ENCODE assay signal across 8 cellular contexts in genomic region chr14:76946753-76947077, GRCh38.
DNase-seq lines count a peak whose midpoint lies in the region; ATAC-seq and TF ChIP-seq lines count a peak whose summit lies in the region.

No MANE protein-coding gene starts in this region.

- H3K9me3 Mint-ChIP-seq in activated CD4-positive, alpha-beta T cell treated with anti-CD3 and anti-CD28 coated beads, Interleukin-2, amount 10 ng/mL, durations not matched to agents 7 days and 5 days = no peaks in the 10 kb centered on the region
- no peaks in the 10 kb centered on the region for H3K9me3 Mint-ChIP-seq in activated CD8-positive, alpha-beta T cell treated with anti-CD3 and anti-CD28 coated beads for 36 hours

- no peak for DNase-seq in activated CD4-positive, alpha-beta T cell treated with anti-CD3 and anti-CD28 coated beads, Interleukin-2, amount 10 ng/mL, durations not matched to agents 7 days and 5 days
- no peak for DNase-seq in activated CD4-positive, alpha-beta T cell treated with anti-CD3 and anti-CD28 coated beads for 4 hours
- no peak for DNase-seq in activated CD8-positive, alpha-beta T cell treated with anti-CD3 and anti-CD28 coated beads for 36 hours
- DNase-seq in tibial artery (no peak), GM03348 (ENCODE audit: low spot score) (no peak)

- no peaks in the 10 kb centered on the region for H3K36me3 Mint-ChIP-seq in activated CD4-positive, alpha-beta T cell treated with anti-CD3 and anti-CD28 coated beads, Interleukin-2, amount 10 ng/mL, durations not matched to agents 7 days and 5 days (ENCODE audit: low read depth)
- no peaks in the 10 kb centered on the region for H3K36me3 Mint-ChIP-seq in activated CD8-positive, alpha-beta T cell treated with anti-CD3 and anti-CD28 coated beads for 36 hours (ENCODE audit: low read depth)

- H3K4me1 ChIP-seq in tibial artery = peaks cover 6 to 49% (median 43%) of the 10 kb centered on the region in 4 donors

- ATAC-seq in activated CD8-positive, alpha-beta T cell treated with anti-CD3 and anti-CD28 coated beads for 36 hours = no peak
- ATAC-seq in GM18519 (IDR thresholded peaks at IDR 0.05; ENCODE audit: low FRiP score, unreplicated experiment) (no peak), HG03565 (IDR thresholded peaks at IDR 0.05; ENCODE audit: unreplicated experiment) (no peak)

- H3K27me3 Mint-ChIP-seq in activated CD4-positive, alpha-beta T cell treated with anti-CD3 and anti-CD28 coated beads, Interleukin-2, amount 10 ng/mL, durations not matched to agents 7 days and 5 days = no peaks in the 10 kb centered on the region
- H3K27me3 Mint-ChIP-seq in activated CD8-positive, alpha-beta T cell treated with anti-CD3 and anti-CD28 coated beads for 36 hours = no peaks in the 10 kb centered on the region

- POLR2A ChIA-PET in activated CD4-positive, alpha-beta T cell treated with anti-CD3 and anti-CD28 coated beads, Interleukin-2, amount 10 ng/mL, durations not matched to agents 7 days and 5 days (lab: Charles Lee) = interaction anchor here (1.0 kb wide), 1 partner anchor 26 kb away, joined by 4 read pairs; no protein-coding TSS in a partner anchor
- POLR2A ChIA-PET in activated CD8-positive, alpha-beta T cell treated with anti-CD3 and anti-CD28 coated beads for 36 hours (lab: Charles Lee) = interaction anchor here (1.3 kb wide), 1 partner anchor 90 kb away, joined by 3 read pairs; no protein-coding TSS in a partner anchor

- peak overlapping the region; percentile 81 for H3K27ac ChIP-seq in layer of hippocampus (ENCODE audit: low read depth, low read length)
- peak overlapping the region; percentile 57 to 80 for H3K27ac ChIP-seq in tibial artery

- intact Hi-C loops in activated CD8-positive, alpha-beta T cell treated with anti-CD3 and anti-CD28 coated beads for 36 hours (cut with micrococcal nuclease) = no loop called here
- intact Hi-C loops in tibial artery (cut with DNase I; ENCODE audit: low total_unique reads) = no loop called here

- no peak overlapping the region for H3K4me3 Mint-ChIP-seq in activated CD4-positive, alpha-beta T cell treated with anti-CD3 and anti-CD28 coated beads, Interleukin-2, amount 10 ng/mL, durations not matched to agents 7 days and 5 days
- H3K4me3 Mint-ChIP-seq in activated CD8-positive, alpha-beta T cell treated with anti-CD3 and anti-CD28 coated beads for 36 hours = no peak overlapping the region

- H3K4me3 ChIP-seq in tibial artery = no peak overlapping the region

- no peaks in the 10 kb centered on the region for H3K27me3 ChIP-seq in layer of hippocampus (ENCODE audit: control insufficient read depth, insufficient read depth, low read length)
- no peaks in the 10 kb centered on the region for H3K27me3 ChIP-seq in tibial artery

- TF ChIP-seq CTCF in activated CD8-positive, alpha-beta T cell treated with anti-CD3 and anti-CD28 coated beads for 36 hours (IDR thresholded peaks at IDR 0.05) = no peak
- TF ChIP-seq CTCF in tibial artery (IDR thresholded peaks at IDR 0.05) = no peak

- H3K4me1 Mint-ChIP-seq in activated CD4-positive, alpha-beta T cell treated with anti-CD3 and anti-CD28 coated beads, Interleukin-2, amount 10 ng/mL, durations not matched to agents 7 days and 5 days = peaks cover 62% of the 10 kb centered on the region
- peaks cover 44% of the 10 kb centered on the region for H3K4me1 Mint-ChIP-seq in activated CD8-positive, alpha-beta T cell treated with anti-CD3 and anti-CD28 coated beads for 36 hours (ENCODE audit: low read depth)

- no peaks in the 10 kb centered on the region for H3K9me3 ChIP-seq in tibial artery

- H3K36me3 ChIP-seq in tibial artery = no peaks in the 10 kb centered on the region

- CTCF ChIA-PET in activated CD4-positive, alpha-beta T cell treated with anti-CD3 and anti-CD28 coated beads, Interleukin-2, amount 10 ng/mL, durations not matched to agents 7 days and 5 days (lab: Charles Lee) = interaction anchor here (1.3 to 1.9 kb wide), 5 partner anchors 9 to 107 kb away, joined by 3 to 6 read pairs (median 5); no protein-coding TSS in a partner anchor
- CTCF ChIA-PET in activated CD8-positive, alpha-beta T cell treated with anti-CD3 and anti-CD28 coated beads for 36 hours (lab: Charles Lee) = interaction anchor here (1.0 to 4.0 kb wide), 11 partner anchors 9 to 107 kb away, joined by 3 to 24 read pairs (median 6); no protein-coding TSS in a partner anchor

- H3K27ac Mint-ChIP-seq in activated CD4-positive, alpha-beta T cell treated with anti-CD3 and anti-CD28 coated beads, Interleukin-2, amount 10 ng/mL, durations not matched to agents 7 days and 5 days = peak overlapping the region; percentile 54
- peak overlapping the region; percentile 79 for H3K27ac Mint-ChIP-seq in activated CD8-positive, alpha-beta T cell treated with anti-CD3 and anti-CD28 coated beads for 36 hours
